ENCODE assay signal across 8 cellular contexts in the genomic region with DNA sequence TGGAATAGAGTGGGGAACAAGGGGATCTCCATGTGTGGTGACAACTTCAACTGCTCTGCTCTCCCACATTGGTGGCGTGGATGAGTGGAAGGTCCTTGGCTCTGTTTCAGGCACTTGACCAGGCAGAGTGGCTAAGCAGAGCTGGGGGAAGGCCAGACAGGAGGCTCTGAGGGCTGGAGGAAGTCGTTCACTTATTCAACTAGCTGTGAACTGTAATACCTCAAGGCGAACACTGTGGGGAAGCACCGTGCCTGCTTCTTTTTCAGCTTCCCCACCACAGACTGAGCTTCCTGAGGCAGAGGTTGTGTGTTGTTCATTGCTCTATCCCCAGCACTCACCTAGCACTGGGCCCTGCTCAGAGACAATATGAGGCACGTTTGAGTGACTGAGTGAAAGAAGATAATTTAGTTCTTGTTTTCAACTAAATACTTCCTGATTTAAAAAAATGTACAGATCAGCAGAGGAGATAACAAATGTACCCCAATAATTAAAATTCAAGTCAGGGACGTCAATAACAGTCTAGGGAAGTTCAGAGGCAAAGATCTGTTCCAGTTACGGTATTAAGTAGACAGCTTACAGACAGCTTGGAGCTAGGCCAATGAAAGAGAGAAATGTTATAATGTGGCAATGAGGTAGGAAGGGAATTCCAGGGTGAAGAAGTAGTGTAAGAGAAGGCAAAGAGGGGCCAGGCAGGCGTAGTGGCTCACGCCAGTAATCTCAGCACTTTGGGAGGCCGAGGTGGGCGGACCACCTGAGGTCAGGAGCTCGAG. TPM values are rescaled to one million over a fixed set of nuclear protein-coding genes. Genes with fewer than 3 reads are reported as not detected.
DNase-seq lines count a peak whose midpoint lies in the region; ATAC-seq and TF ChIP-seq lines count a peak whose summit lies in the region.

No MANE protein-coding gene starts in this region.

- peak overlapping the region; percentile 29 to 37 for H3K27ac ChIP-seq in ascending aorta

- no peaks in the 10 kb centered on the region for H3K27me3 ChIP-seq in ascending aorta

- peaks cover 8 to 28% of the 10 kb centered on the region in 2 donors for H3K4me1 ChIP-seq in ascending aorta

- TF ChIP-seq CTCF in ascending aorta (IDR thresholded peaks at IDR 0.05) = peak; percentile 72 to 73 (median 73)

- DNase-seq in COR-L47 (lab: John Stamatoyannopoulos, UW) (peak; percentile 19), H4 (ENCODE audit: low spot score) (peak; percentile 74), NCI-H1694 treated with DMSO at 0.1 percent for 48 hours (lab: John Stamatoyannopoulos, UW) (peak; percentile 78), T1000 (lab: John Stamatoyannopoulos, UW) (peak; percentile 31), ascending aorta (ENCODE audit: low spot score in 2 of 2) (peak in 1 of 2 donors; percentile 87), hippocampal formation (lab: John Stamatoyannopoulos, UW) (peak; percentile 31 to 76)
- DNase-seq in stimulated activated CD4-positive, alpha-beta T cell treated with anti-CD3 and anti-CD28 coated beads, Interleukin-12 subunit alpha, Interleukin-12 subunit beta, amount 100 ng/mL, for 4 hours = peak; percentile 49

- ATAC-seq in HG02840 (IDR thresholded peaks at IDR 0.05; ENCODE audit: low FRiP score, unreplicated experiment) = no peak

- intact Hi-C loops in ascending aorta (cut with DNase I) = loop anchor here (2.0 to 10.0 kb wide), 3 partner anchors 21 to 389 kb away; partner anchors contain the start of gene TAOK1

- no peaks in the 10 kb centered on the region for H3K9me3 ChIP-seq in ascending aorta

- H3K4me3 ChIP-seq in ascending aorta = no peak overlapping the region

- no peaks in the 10 kb centered on the region for H3K36me3 ChIP-seq in ascending aorta

RNA-seq across cellular contexts. Expression of gene MYO18A, which starts 34.7 kb away (rescaled TPM):
- total RNA-seq in H4 (2014; rRNA removed; shearing (Covaris generic)) = 8.4 and 10.1 TPM in 2 replicates
- 185 TPM for total RNA-seq in ascending aorta

Comparison
In these comparisons a context has a peak if more than half of its experiments do, and no peak if none do; other contexts are left out.
1. RNA of gene MYO18A, which starts 34.7 kb away (total RNA-seq): 185 TPM in ascending aorta (single experiment); 8.4 to 10.1 TPM in H4; every median in the first group is over 10 times any median in the second.